In genomic region chr20:47020231-47020630, GRCh38 we compare ENCODE assay signal across 1 cellular context.
TF ChIP-seq lines count a peak whose summit lies in the region.

No MANE protein-coding gene starts in this region.

TF ChIP-seq in H1, 55 proteins besides CTCF, POLR2A, EP300 and RAD21:
- TF ChIP-seq CTBP2 (IDR thresholded peaks at IDR 0.05; ENCODE audit: borderline replicate concordance, insufficient read depth, insufficient read length, low read length): no peak
- no peak for TF ChIP-seq MAFK (IDR thresholded peaks at IDR 0.05; ENCODE audit: low read depth, low read length)
- no peak for TF ChIP-seq BCL11A (IDR thresholded peaks at IDR 0.05; ENCODE audit: low read depth in 2 of 2, low read length in 2 of 2)
- no peak for TF ChIP-seq BRCA1 (IDR thresholded peaks at IDR 0.05; ENCODE audit: low read depth, low read length)
- TF ChIP-seq CREB1 (IDR thresholded peaks at IDR 0.05): no peak
- TF ChIP-seq KDM4A (IDR thresholded peaks at IDR 0.05; ENCODE audit: low read depth, low read length, severe bottlenecking): no peak
- TF ChIP-seq NRF1 (IDR thresholded peaks at IDR 0.05; ENCODE audit: low read depth, low read length): no peak
- no peak for TF ChIP-seq POU5F1 (IDR thresholded peaks at IDR 0.05; ENCODE audit: low read depth, low read length)
- TF ChIP-seq RNF2 (IDR thresholded peaks at IDR 0.05; ENCODE audit: borderline replicate concordance, low read depth, low read length, missing control alignments, poor library complexity, severe bottlenecking): no peak
- no peak for TF ChIP-seq PHF8 (conservative IDR thresholded peaks at IDR 0.05; ENCODE audit: low read depth, low read length)
- no peak for TF ChIP-seq TAF7 (optimal IDR thresholded peaks at IDR 0.05; ENCODE audit: borderline replicate concordance, low read depth, low read length)
- TF ChIP-seq CBX5 (IDR thresholded peaks at IDR 0.05; ENCODE audit: low read depth, low read length): no peak
- no peak for TF ChIP-seq CEBPB (IDR thresholded peaks at IDR 0.05; ENCODE audit: low read depth, low read length)
- no peak for TF ChIP-seq KDM5A (IDR thresholded peaks at IDR 0.05; ENCODE audit: low read length)
- no peak for TF ChIP-seq SIN3A (conservative IDR thresholded peaks at IDR 0.05 in 1 of 2, IDR thresholded peaks at IDR 0.05 in 1 of 2; ENCODE audit: low read depth in 1 of 2, low read length in 2 of 2)
- no peak for TF ChIP-seq SAP30 (IDR thresholded peaks at IDR 0.05; ENCODE audit: insufficient read depth, insufficient replicate concordance, low read length)
- no peak for TF ChIP-seq MAX (IDR thresholded peaks at IDR 0.05)
- TF ChIP-seq GTF2F1 (IDR thresholded peaks at IDR 0.05; ENCODE audit: borderline replicate concordance, low read depth, low read length): no peak
- no peak for TF ChIP-seq HDAC6 (IDR thresholded peaks at IDR 0.05; ENCODE audit: low read depth, low read length)
TF ChIP-seq in H1: peak in this region for 0.
